9 cellular contexts compared by ENCODE assay signal in the genomic region with DNA sequence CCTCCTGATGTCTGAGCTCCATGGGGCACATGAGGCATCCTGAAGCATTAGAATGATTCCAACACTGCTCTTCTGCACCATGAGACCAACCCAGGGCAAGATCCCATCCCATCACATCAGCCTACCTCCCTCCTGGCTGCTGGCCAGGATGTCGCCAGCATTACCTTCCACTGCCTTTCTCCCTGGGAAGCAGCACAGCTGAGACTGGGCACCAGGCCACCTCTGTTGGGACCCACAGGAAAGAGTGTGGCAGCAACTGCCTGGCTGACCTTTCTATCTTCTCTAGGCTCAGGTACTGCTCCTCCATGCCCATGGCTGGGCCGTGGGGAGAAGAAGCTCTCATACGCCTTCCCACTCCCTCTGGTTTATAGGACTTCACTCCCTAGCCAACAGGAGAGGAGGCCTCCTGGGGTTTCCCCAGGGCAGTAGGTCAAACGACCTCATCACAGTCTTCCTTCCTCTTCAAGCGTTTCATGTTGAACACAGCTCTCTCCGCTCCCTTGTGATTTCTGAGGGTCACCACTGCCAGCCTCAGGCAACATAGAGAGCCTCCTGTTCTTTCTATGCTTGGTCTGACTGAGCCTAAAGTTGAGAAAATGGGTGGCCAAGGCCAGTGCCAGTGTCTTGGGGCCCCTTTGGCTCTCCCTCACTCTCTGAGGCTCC. TPM values are rescaled to one million over a fixed set of nuclear protein-coding genes. Genes with fewer than 3 reads are reported as not detected.
DNase-seq lines count a peak whose midpoint lies in the region; ATAC-seq and TF ChIP-seq lines count a peak whose summit lies in the region.
"Had no signal": no experiment of that assay in that cellular context is flagged by ENCODE, and none has a peak within 500 bp of the region (broad histone marks: within the 10 kb centered on the region; RNA-seq: fewer than 3 reads in every experiment).

No MANE protein-coding gene starts in this region.

- no peak overlapping the region for H3K4me3 ChIP-seq in spleen

- peaks cover 29 to 64% (median 43%) of the 10 kb centered on the region in 6 donors for H3K4me1 ChIP-seq in spleen

- no peak for TF ChIP-seq CTCF in spleen (IDR thresholded peaks at IDR 0.05 in 8 of 11, conservative IDR thresholded peaks at IDR 0.05 in 3 of 11)

- H3K27me3 Mint-ChIP-seq in T-helper 1 cell treated with Interleukin-12 subunit alpha and Interleukin-12 subunit beta and Interleukin-4 antibody, amounts not matched to agents 30 μg/mL and 1 μg/mL, for 36 hours (ENCODE audit: low read depth): no peaks in the 10 kb centered on the region

- peak overlapping the region; percentile 7 to 79 (median 72) for H3K27ac ChIP-seq in spleen

- H3K9me3 Mint-ChIP-seq in T-helper 1 cell treated with Interleukin-12 subunit alpha and Interleukin-12 subunit beta and Interleukin-4 antibody, amounts not matched to agents 30 μg/mL and 1 μg/mL, for 36 hours: no peaks in the 10 kb centered on the region

- H3K36me3 ChIP-seq in spleen: peaks cover 0 to 85% (median 30%) of the 10 kb centered on the region in 6 donors

- DNase-seq in T-helper 1 cell (no peak), RPMI8226 (peak; percentile 43), spleen (peak; percentile 69), ecto neural progenitor cell (ENCODE audit: low spot score) (no peak), T1000 (lab: John Stamatoyannopoulos, UW) (no peak), NCI-H526 (lab: John Stamatoyannopoulos, UW) (no peak)
- DNase-seq: NCI-H226 had no signal

- TF ChIP-seq POLR2A in spleen (IDR thresholded peaks at IDR 0.05): no peak

- intact Hi-C loops in spleen (cut with DNase I; ENCODE audit: low total_unique reads): no loop called here

- peaks cover 52% of the 10 kb centered on the region for H3K36me3 Mint-ChIP-seq in T-helper 1 cell treated with Interleukin-12 subunit alpha and Interleukin-12 subunit beta and Interleukin-4 antibody, amounts not matched to agents 30 μg/mL and 1 μg/mL, for 36 hours (ENCODE audit: low read depth)

- H3K27me3 ChIP-seq in spleen (replicated peaks in 1 of 7): no peaks in the 10 kb centered on the region

- peaks cover 17% of the 10 kb centered on the region for H3K4me1 Mint-ChIP-seq in T-helper 1 cell treated with Interleukin-12 subunit alpha and Interleukin-12 subunit beta and Interleukin-4 antibody, amounts not matched to agents 30 μg/mL and 1 μg/mL, for 36 hours (ENCODE audit: low read depth)

- WGBS in spleen, 5 donors: 24 to 41% (median 29%) methylated on average over 6 of the region's 6 CpGs

- H3K9me3 ChIP-seq in spleen: no peaks in the 10 kb centered on the region

- peak; percentile 61 for ATAC-seq in HG02571 (IDR thresholded peaks at IDR 0.05; ENCODE audit: unreplicated experiment)

- H3K4me3 Mint-ChIP-seq in T-helper 1 cell treated with Interleukin-12 subunit alpha and Interleukin-12 subunit beta and Interleukin-4 antibody, amounts not matched to agents 30 μg/mL and 1 μg/mL, for 36 hours: no peak overlapping the region

- peak overlapping the region; percentile 72 for H3K27ac Mint-ChIP-seq in T-helper 1 cell treated with Interleukin-12 subunit alpha and Interleukin-12 subunit beta and Interleukin-4 antibody, amounts not matched to agents 30 μg/mL and 1 μg/mL, for 36 hours

RNA-seq across cellular contexts. Expression of gene RASSF5, which starts 11.1 kb away (rescaled TPM):
- total RNA-seq in spleen: 100 to 1,000 TPM; 121 to 168 (median 131) TPM
- 10 to 100 TPM; 32.2 to 39.5 (median 35.8) TPM for polyA plus RNA-seq in spleen

RNA-seq across cellular contexts. Expression of gene IKBKE, which starts 26.0 kb away (rescaled TPM):
- total RNA-seq in spleen: 10 to 100 TPM; 20.1 to 37.3 (median 35.1) TPM
- 10 to 100 TPM; 11.3 to 23.2 (median 17.0) TPM for polyA plus RNA-seq in spleen

Comparison
In these comparisons a context has a peak if more than half of its experiments do, and no peak if none do; other contexts are left out.
1. DNase-seq: peak in RPMI8226 (single experiment) and spleen (single experiment); none in T-helper 1 cell (0 of 5), ecto neural progenitor cell (single experiment), T1000 (single experiment) and NCI-H526 (0 of 2).